ENCODE assay signal across 8 cellular contexts in the genomic region with DNA sequence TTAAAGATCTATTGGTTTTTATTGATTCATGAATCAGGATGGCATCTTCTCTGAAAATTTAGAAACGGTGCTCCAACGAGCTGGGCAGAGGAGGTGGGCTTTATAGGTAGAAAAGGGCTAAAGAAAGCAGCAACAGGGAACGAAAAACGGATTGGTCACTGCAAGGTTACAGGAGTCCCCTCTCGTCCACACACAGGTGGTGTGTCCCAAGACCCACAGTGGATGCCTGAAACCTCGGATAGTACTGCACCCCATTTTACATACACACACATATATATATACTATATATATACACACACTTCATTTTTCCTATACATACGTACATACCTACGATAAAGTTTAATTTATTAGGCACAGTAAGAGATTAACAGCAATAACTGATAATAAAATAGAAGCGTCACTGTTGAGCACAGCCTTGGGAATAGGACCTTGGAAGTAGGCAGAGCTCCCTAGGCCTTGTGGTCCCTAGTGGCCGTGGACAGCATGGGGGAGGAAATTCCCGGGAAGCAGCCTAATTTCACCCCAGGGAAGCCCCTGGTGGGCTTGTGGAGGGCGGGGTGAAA. TPM values are rescaled to one million over a fixed set of nuclear protein-coding genes. Genes with fewer than 3 reads are reported as not detected.
DNase-seq lines count a peak whose midpoint lies in the region; ATAC-seq and TF ChIP-seq lines count a peak whose summit lies in the region.

No MANE protein-coding gene starts in this region.

- peaks cover 8% of the 10 kb centered on the region for H3K79me2 ChIP-seq in OCI-LY1 (ENCODE audit: insufficient read depth, low read length)
- H3K79me2 ChIP-seq in neural progenitor cell (ENCODE audit: low read depth), result peaks cover 29% of the 10 kb centered on the region

- H3K9ac ChIP-seq in OCI-LY1 (ENCODE audit: low read length) (no peak overlapping the region), neural progenitor cell (no peak overlapping the region)

- H3K4me1 ChIP-seq in OCI-LY1 (ENCODE audit: insufficient read depth, low read length, severe bottlenecking), result peaks cover 30% of the 10 kb centered on the region
- H3K4me1 ChIP-seq in neural progenitor cell, result peaks cover 8% of the 10 kb centered on the region

- H3K27ac Mint-ChIP-seq in endothelial cell (ENCODE audit: unreplicated experiment), result peak overlapping the region; percentile 64
- no peak overlapping the region for H3K27ac Mint-ChIP-seq in neural progenitor cell

- H4K20me1 ChIP-seq in OCI-LY1 (ENCODE audit: insufficient read depth, low read length) (no peaks in the 10 kb centered on the region), neural progenitor cell (ENCODE audit: low read depth) (no peaks in the 10 kb centered on the region)

- DNase-seq in endothelial cell (ENCODE audit: low spot score) (no peak), neural progenitor cell (ENCODE audit: low spot score) (no peak), LoVo (ENCODE audit: low spot score) (no peak)

- peak overlapping the region; percentile 85 for H3K4me3 ChIP-seq in OCI-LY1 (ENCODE audit: low read depth, low read length, poor library complexity, severe bottlenecking)
- H3K4me3 ChIP-seq in neural progenitor cell, result peak overlapping the region; percentile 80

- no peak for ATAC-seq in HG02938 (IDR thresholded peaks at IDR 0.05; ENCODE audit: unreplicated experiment)
- no peak for ATAC-seq in HG02885 (IDR thresholded peaks at IDR 0.05; ENCODE audit: poor library complexity, unreplicated experiment)
- ATAC-seq in HG03571 (IDR thresholded peaks at IDR 0.05; ENCODE audit: unreplicated experiment), result no peak

- peaks cover 14% of the 10 kb centered on the region for H3K9me3 ChIP-seq in OCI-LY1 (ENCODE audit: low read length)
- H3K9me3 ChIP-seq in neural progenitor cell (ENCODE audit: low read depth), result peaks cover 4% of the 10 kb centered on the region

- no peak overlapping the region for H2AFZ ChIP-seq in OCI-LY1 (ENCODE audit: low read length)
- peak overlapping the region; percentile 99 for H2AFZ ChIP-seq in neural progenitor cell (replicated peaks)

- H3F3A ChIP-seq in OCI-LY1 (ENCODE audit: insufficient read depth, low read length), result peaks cover 14% of the 10 kb centered on the region
- peaks cover 21% of the 10 kb centered on the region for H3F3A ChIP-seq in neural progenitor cell (ENCODE audit: low read depth)

- H3K4me2 ChIP-seq in OCI-LY1 (ENCODE audit: low read length) (peak overlapping the region; percentile 98), neural progenitor cell (peak overlapping the region; percentile 69)

- H3K9me2 ChIP-seq in OCI-LY1 (ENCODE audit: low read depth, low read length), result no peaks in the 10 kb centered on the region

- H3K36me3 Mint-ChIP-seq in endothelial cell (ENCODE audit: low read depth, unreplicated experiment) (peaks cover 4% of the 10 kb centered on the region), neural progenitor cell (no peaks in the 10 kb centered on the region)

- H3K4me1 Mint-ChIP-seq in endothelial cell (ENCODE audit: unreplicated experiment) (peaks cover 3% of the 10 kb centered on the region), neural progenitor cell (peaks cover 7% of the 10 kb centered on the region)

- H3K27ac ChIP-seq in C4-2B, result peak overlapping the region; percentile 70; the same call in 1 of the 2 replicates
- no peak overlapping the region for H3K27ac ChIP-seq in OCI-LY1 (ENCODE audit: low read depth, low read length, poor library complexity, severe bottlenecking)
- H3K27ac ChIP-seq in neural progenitor cell, result no peak overlapping the region

- H3K9me3 Mint-ChIP-seq in endothelial cell (ENCODE audit: unreplicated experiment), result no peaks in the 10 kb centered on the region
- H3K9me3 Mint-ChIP-seq in neural progenitor cell, result peaks cover 3% of the 10 kb centered on the region

- H3K27me3 Mint-ChIP-seq in endothelial cell (ENCODE audit: unreplicated experiment), result no peaks in the 10 kb centered on the region
- peaks cover 2% of the 10 kb centered on the region for H3K27me3 Mint-ChIP-seq in neural progenitor cell (ENCODE audit: insufficient read depth, low read depth)

- H3K27me3 ChIP-seq in OCI-LY1 (ENCODE audit: insufficient read depth, low read length), result no peaks in the 10 kb centered on the region
- no peaks in the 10 kb centered on the region for H3K27me3 ChIP-seq in neural progenitor cell

- H3K4me3 Mint-ChIP-seq in endothelial cell (ENCODE audit: unreplicated experiment) (peak overlapping the region; percentile 89), neural progenitor cell (peak overlapping the region; percentile 87)

- peaks cover 8% of the 10 kb centered on the region; the same call in 1 of the 2 replicates for H3K36me3 ChIP-seq in OCI-LY1 (ENCODE audit: insufficient read depth, low read length)
- H3K36me3 ChIP-seq in neural progenitor cell, result no peaks in the 10 kb centered on the region

- TF ChIP-seq CTCF in C4-2B (conservative IDR thresholded peaks at IDR 0.05) (no peak; the same call in 1 of the 2 replicates), OCI-LY1 (IDR thresholded peaks at IDR 0.05; ENCODE audit: low read length) (no peak), endothelial cell (IDR thresholded peaks at IDR 0.05; ENCODE audit: unreplicated experiment) (no peak), neural progenitor cell (IDR thresholded peaks at IDR 0.05) (no peak)

RNA-seq across cellular contexts. Expression of a gene that starts 0.7 kb away (rescaled TPM):
- total RNA-seq in endothelial cell (ENCODE audit: unreplicated experiment) (41.5 TPM), neural progenitor cell (ENCODE audit: low replicate concordance) (56.3 and 61.7 TPM in 2 replicates)
